8 cellular contexts compared by ENCODE assay signal in the genomic region with DNA sequence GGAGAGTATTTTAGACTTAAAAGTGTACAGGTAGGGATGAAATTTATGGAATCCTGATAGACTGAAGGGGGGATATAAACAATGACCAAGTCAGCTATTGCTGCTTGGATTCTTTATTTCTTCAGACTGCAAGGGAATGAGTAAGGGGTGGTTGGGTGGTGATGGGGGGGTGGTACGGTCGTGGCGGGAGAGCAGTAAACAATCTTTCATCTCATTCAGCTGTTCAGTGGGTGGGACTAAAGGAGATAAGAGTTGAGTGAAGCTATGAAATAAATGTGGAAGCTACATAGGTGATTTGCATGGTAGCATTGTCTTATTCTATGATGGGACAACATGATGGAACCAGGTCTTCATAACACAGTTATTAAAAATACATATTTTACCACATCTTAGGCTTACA. TPM values are rescaled to one million over a fixed set of nuclear protein-coding genes. Genes with fewer than 3 reads are reported as not detected.
DNase-seq lines count a peak whose midpoint lies in the region; TF ChIP-seq lines count a peak whose summit lies in the region.

No MANE protein-coding gene starts in this region.

- H3K27me3 ChIP-seq in spleen (replicated peaks in 1 of 7) = no peaks in the 10 kb centered on the region

- peak overlapping the region in 7 of 8 donors; percentile 99 to 100 (median 99) for H3K27ac ChIP-seq in spleen

- peaks cover 41 to 81% (median 62%) of the 10 kb centered on the region in 6 donors for H3K4me1 ChIP-seq in spleen

- TF ChIP-seq CTCF in WI38 (IDR thresholded peaks at IDR 0.05; ENCODE audit: low read depth, low read length) (no peak), fibroblast of pulmonary artery (IDR thresholded peaks at IDR 0.05; ENCODE audit: low read length, missing control alignments) (no peak), spleen (IDR thresholded peaks at IDR 0.05 in 8 of 11, conservative IDR thresholded peaks at IDR 0.05 in 3 of 11) (no peak)

- H3K36me3 ChIP-seq in spleen = no peaks in the 10 kb centered on the region

- no peak for TF ChIP-seq POLR2A in spleen (IDR thresholded peaks at IDR 0.05)

- WGBS in spleen, 5 donors = 9 to 23% (median 13%) methylated on average over 3 of the region's 3 CpGs

- intact Hi-C loops in spleen (cut with DNase I; ENCODE audit: low total_unique reads) = loop anchor here (10.0 kb wide), 1 partner anchor 88 kb away; no protein-coding TSS in a partner anchor

- H3K4me3 ChIP-seq in WI38 (ENCODE audit: low read depth, low read length) (peak overlapping the region; percentile 86), fibroblast of pulmonary artery (replicated peaks; ENCODE audit: low read depth, low read length) (peak overlapping the region; percentile 80), spleen (peak overlapping the region; percentile 64 to 91 (median 79))

- no peaks in the 10 kb centered on the region for H3K9me3 ChIP-seq in spleen

- DNase-seq in NCI-H1105 treated with DMSO at 0.1 percent for 48 hours (lab: John Stamatoyannopoulos, UW) = peak; percentile 7
- no peak for DNase-seq in NCI-H1105 (lab: John Stamatoyannopoulos, UW)
- DNase-seq in fibroblast of pulmonary artery (ENCODE audit: low read depth) = no peak
- no peak for DNase-seq in spleen
- DNase-seq in HCEC 1CT = no peak
- no peak for DNase-seq in GOT3 (lab: John Stamatoyannopoulos, UW)
- DNase-seq in foreskin melanocyte = no peak

RNA-seq across cellular contexts. Expression of a gene that starts 1.8 kb away (rescaled TPM):
- 100 to 1,000 TPM; 184 to 241 (median 214) TPM for total RNA-seq in spleen
- 100 to 1,000 TPM; 186 to 243 (median 224) TPM for polyA plus RNA-seq in spleen
